17 cellular contexts compared by ENCODE assay signal in the genomic region with DNA sequence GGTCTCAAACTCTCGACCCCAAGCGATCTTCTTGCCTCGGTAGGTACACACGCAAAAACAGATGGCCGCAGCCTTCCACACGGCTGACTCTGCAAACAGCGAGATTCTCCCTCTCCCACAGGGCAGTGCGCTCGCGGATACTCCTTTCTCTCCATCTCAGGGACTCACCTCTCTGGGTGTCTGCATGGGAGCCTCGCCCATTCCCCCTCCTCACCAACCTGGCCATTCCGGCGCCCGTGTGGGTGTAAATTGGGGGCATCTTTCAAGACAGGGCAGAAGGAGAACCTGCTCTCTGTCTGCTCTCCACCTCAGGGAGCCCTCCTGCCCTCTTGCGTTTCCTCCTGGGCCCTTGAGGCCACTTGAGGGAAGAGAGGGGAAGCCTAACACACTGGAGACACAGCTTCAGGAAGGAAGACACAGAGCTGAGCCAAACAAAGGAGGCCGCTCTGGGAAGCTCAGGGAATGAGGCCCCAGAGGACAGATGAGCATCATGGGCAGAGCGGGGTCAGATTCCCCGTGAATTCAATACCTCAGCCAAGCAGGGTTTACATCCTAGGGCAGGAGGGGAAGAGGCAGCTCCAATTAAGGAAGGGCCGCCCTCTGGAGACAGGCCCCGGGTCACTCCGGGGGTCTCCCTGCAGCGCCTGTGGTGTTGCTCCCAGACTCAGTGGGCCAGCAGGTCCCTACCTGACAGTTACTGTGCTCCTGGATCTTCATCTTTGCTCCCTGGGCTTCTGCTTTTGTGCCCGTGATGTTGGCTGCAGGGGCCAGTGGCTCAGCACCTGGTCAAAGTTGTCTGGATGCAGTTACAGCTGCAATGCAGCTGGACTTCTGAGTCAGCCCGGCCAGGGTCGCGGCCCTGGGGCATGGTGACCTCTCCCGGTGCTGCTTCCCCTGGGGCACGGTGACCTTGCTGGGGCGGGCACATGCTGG. TPM values are rescaled to one million over a fixed set of nuclear protein-coding genes. Genes with fewer than 3 reads are reported as not detected.
"Had no signal": no experiment of that assay in that cellular context is flagged by ENCODE, and none has a peak within 500 bp of the region (broad histone marks: within the 10 kb centered on the region; RNA-seq: fewer than 3 reads in every experiment).

No MANE protein-coding gene starts in this region.

- H3K4me1 ChIP-seq: left ventricle myocardium inferior, thyroid gland, uterus had no signal

- H3K36me3 ChIP-seq: left ventricle myocardium inferior, ovary, thyroid gland, uterus had no signal

- H3K4me1 Mint-ChIP-seq: activated naive CD8-positive, alpha-beta T cell treated with anti-CD3 and anti-CD28 coated beads, Interleukin-2, amount 50 U/mL, for 24 hours; stimulated activated naive B cell treated with anti-CD40 and anti-IgM and Interleukin-4, amounts not matched to agents 10 μg/mL and 1 μg/mL and 100 μg/mL, for 72 hours had no signal

- H3K9me3 ChIP-seq: left ventricle myocardium inferior, ovary, thyroid gland, uterus had no signal

- H3K9me3 Mint-ChIP-seq: activated naive CD4-positive, alpha-beta T cell treated with anti-CD3 and anti-CD28 coated beads for 36 hours; activated naive CD8-positive, alpha-beta T cell treated with anti-CD3 and anti-CD28 coated beads, Interleukin-2, amount 50 U/mL, for 24 hours; activated T-helper 2 cell treated with anti-CD3 and anti-CD28 coated beads, Interferon-gamma antibody, Interleukin-2, Interleukin-4, amounts not matched to agents 10 μg/mL and 5 μg/mL and 100 μg/mL, durations not matched to agents 14 hours and 24 hours and 36 hours; stimulated activated naive B cell treated with anti-CD40 and anti-IgM and Interleukin-4, amounts not matched to agents 10 μg/mL and 1 μg/mL and 100 μg/mL, for 72 hours had no signal

- H3K27ac Mint-ChIP-seq: activated naive CD4-positive, alpha-beta T cell treated with anti-CD3 and anti-CD28 coated beads for 36 hours; activated naive CD8-positive, alpha-beta T cell treated with anti-CD3 and anti-CD28 coated beads, Interleukin-2, amount 50 U/mL, for 24 hours; activated T-helper 2 cell treated with anti-CD3 and anti-CD28 coated beads, Interferon-gamma antibody, Interleukin-2, Interleukin-4, amounts not matched to agents 10 μg/mL and 5 μg/mL and 100 μg/mL, durations not matched to agents 14 hours and 24 hours and 36 hours; stimulated activated naive B cell treated with anti-CD40 and anti-IgM and Interleukin-4, amounts not matched to agents 10 μg/mL and 1 μg/mL and 100 μg/mL, for 72 hours had no signal

- H3K27me3 Mint-ChIP-seq: activated naive CD8-positive, alpha-beta T cell treated with anti-CD3 and anti-CD28 coated beads, Interleukin-2, amount 50 U/mL, for 24 hours had no signal

- H3K4me3 ChIP-seq: left ventricle myocardium inferior, ovary, thyroid gland, uterus had no signal

- H3K27me3 ChIP-seq: ovary, thyroid gland, uterus had no signal

- H3K27ac ChIP-seq: epithelial cell of prostate, left ventricle myocardium inferior, ovary, thyroid gland, uterus had no signal

- DNase-seq: activated naive CD4-positive, alpha-beta T cell treated with anti-CD3 and anti-CD28 coated beads for 36 hours; activated naive CD8-positive, alpha-beta T cell treated with anti-CD3 and anti-CD28 coated beads, Interleukin-2, amount 50 U/mL, for 24 hours; activated T-cell treated with anti-CD3 and anti-CD28 coated beads, Interleukin-2, amount 50 U/mL, for 1 hour; foreskin melanocyte; left ventricle myocardium inferior; stimulated activated CD4-positive, alpha-beta T cell treated with anti-CD3 and anti-CD28 coated beads, Interleukin-12 subunit alpha, Interleukin-12 subunit beta, amount 100 ng/mL, for 4 hours; stimulated activated CD4-positive, alpha-beta T cell treated with anti-CD3 and anti-CD28 coated beads, Interleukin-2, amount 100 ng/mL, for 24 hours; stimulated activated naive B cell treated with anti-CD40 and anti-IgM and Interleukin-4, amounts not matched to agents 10 μg/mL and 1 μg/mL and 100 μg/mL, for 72 hours; thyroid gland; uterus had no signal

- H3K4me3 Mint-ChIP-seq: activated naive CD4-positive, alpha-beta T cell treated with anti-CD3 and anti-CD28 coated beads for 36 hours; activated naive CD8-positive, alpha-beta T cell treated with anti-CD3 and anti-CD28 coated beads, Interleukin-2, amount 50 U/mL, for 24 hours; stimulated activated naive B cell treated with anti-CD40 and anti-IgM and Interleukin-4, amounts not matched to agents 10 μg/mL and 1 μg/mL and 100 μg/mL, for 72 hours had no signal

- H3K36me3 Mint-ChIP-seq: stimulated activated naive B cell treated with anti-CD40 and anti-IgM and Interleukin-4, amounts not matched to agents 10 μg/mL and 1 μg/mL and 100 μg/mL, for 72 hours had no signal

RNA-seq across cellular contexts. Expression of gene CTAG2, which starts 4.2 kb away (rescaled TPM):
- total RNA-seq: activated naive CD4-positive, alpha-beta T cell treated with anti-CD3 and anti-CD28 coated beads for 36 hours; activated T-helper 2 cell treated with anti-CD3 and anti-CD28 coated beads, Interferon-gamma antibody, Interleukin-2, Interleukin-4, amounts not matched to agents 10 μg/mL and 5 μg/mL and 100 μg/mL, durations not matched to agents 14 hours and 24 hours and 36 hours; aorta; dermis microvascular lymphatic vessel endothelial cell; fibroblast of lung; left ventricle myocardium inferior; thyroid gland; uterus had no signal
- polyA plus RNA-seq: fibroblast of lung, neural cell had no signal

RNA-seq across cellular contexts. Expression of gene CTAG1B, which starts 30.1 kb away (rescaled TPM):
- total RNA-seq: activated naive CD4-positive, alpha-beta T cell treated with anti-CD3 and anti-CD28 coated beads for 36 hours; activated T-helper 2 cell treated with anti-CD3 and anti-CD28 coated beads, Interferon-gamma antibody, Interleukin-2, Interleukin-4, amounts not matched to agents 10 μg/mL and 5 μg/mL and 100 μg/mL, durations not matched to agents 14 hours and 24 hours and 36 hours; aorta; dermis microvascular lymphatic vessel endothelial cell; fibroblast of lung; left ventricle myocardium inferior; ovary; thyroid gland had no signal
- polyA plus RNA-seq: aorta, fibroblast of lung, neural cell had no signal
